1 cellular context compared by ENCODE assay signal in the genomic region with DNA sequence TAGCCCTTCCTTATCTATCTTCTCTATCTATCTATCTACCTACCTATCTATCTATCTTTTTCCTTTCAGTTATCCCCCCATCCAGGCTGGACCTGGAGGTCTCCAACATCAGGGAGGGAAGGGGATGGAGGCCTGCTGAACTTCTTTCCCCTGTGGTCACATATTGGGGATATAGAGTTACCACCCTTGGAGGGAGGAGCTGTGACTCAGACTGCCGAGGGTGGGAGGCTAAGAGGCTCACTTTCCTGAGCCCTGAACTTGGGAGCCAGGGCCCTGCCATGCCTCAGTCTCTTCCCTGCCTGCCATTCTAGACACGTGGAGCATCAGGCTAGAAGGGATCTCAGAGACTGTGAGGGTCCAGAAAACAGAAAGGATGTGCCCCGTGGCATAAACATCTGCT.
TF ChIP-seq lines count a peak whose summit lies in the region.

No MANE protein-coding gene starts in this region.

TF ChIP-seq in SK-N-SH, 30 proteins besides CTCF, POLR2A, EP300 and RAD21:
- TF ChIP-seq RCOR1 (IDR thresholded peaks at IDR 0.05; ENCODE audit: low read length) (no peak), FOSL2 (IDR thresholded peaks at IDR 0.05; ENCODE audit: borderline replicate concordance, low read depth) (peak; percentile 20; the same call in 1 of the 2 replicates), JUND (IDR thresholded peaks at IDR 0.05) (0 out of 2 replicates have a peak, but pooled peaks have one; percentile 12)
